Comparison of ENCODE assay signal across 9 cellular contexts in the genomic region with DNA sequence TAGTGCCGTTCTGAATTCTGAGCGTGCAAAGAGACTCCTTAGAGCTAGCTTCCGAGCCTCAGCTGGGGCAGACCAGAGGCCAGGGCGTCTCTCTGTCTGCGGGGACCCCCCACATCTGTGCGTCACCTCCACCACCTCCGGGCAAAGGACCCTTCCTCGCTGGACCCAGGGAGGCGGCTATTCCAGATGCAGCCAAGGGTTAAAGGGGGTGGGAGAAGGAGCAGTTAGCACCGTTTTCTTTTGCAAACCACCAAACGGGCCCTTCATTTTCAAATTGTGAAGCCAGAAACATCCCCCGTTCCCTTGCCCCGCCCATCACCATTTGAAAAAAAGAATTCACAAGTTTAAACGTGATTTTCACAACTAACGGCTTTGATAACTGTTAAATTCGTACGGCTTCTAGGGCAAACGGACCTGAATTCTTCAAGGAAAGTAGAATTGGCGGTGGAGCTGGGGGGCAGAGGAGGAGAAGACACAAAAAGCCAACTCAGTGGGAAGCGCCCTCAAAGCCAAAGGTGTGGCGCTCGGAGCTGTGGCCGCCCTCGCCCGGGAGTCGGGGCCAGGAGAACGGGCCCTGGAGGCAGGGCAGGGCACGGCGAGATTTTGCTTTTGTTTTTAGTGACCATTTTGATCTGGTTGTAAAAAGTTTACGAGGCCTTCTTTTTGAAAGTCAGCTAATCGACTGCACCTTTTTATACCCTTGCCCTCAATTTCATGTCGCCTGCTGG. TPM values are rescaled to one million over a fixed set of nuclear protein-coding genes. Genes with fewer than 3 reads are reported as not detected.
DNase-seq lines count a peak whose midpoint lies in the region; ATAC-seq and TF ChIP-seq lines count a peak whose summit lies in the region.
"Had no signal": no experiment of that assay in that cellular context is flagged by ENCODE, and none has a peak within 500 bp of the region (broad histone marks: within the 10 kb centered on the region; RNA-seq: fewer than 3 reads in every experiment).

No MANE protein-coding gene starts in this region.

- H3K9me3 ChIP-seq in heart right ventricle: no peaks in the 10 kb centered on the region

- H3K4me3 ChIP-seq in heart right ventricle: peak overlapping the region; percentile 4 to 64 (median 54)

- WGBS in heart right ventricle, 2 donors: 17 to 20% methylated on average over 32 of the region's 32 CpGs

- TF ChIP-seq CTCF in Calu3 (IDR thresholded peaks at IDR 0.05; ENCODE audit: unreplicated experiment): no peak
- TF ChIP-seq CTCF in activated B cell treated with CpG ODN at 0.5 μM for 24 hours (IDR thresholded peaks at IDR 0.05): no peak
- peak in 1 of 9 donors; percentile 8 for TF ChIP-seq CTCF in heart right ventricle (IDR thresholded peaks at IDR 0.05)
- TF ChIP-seq CTCF in progenitor cell of endocrine pancreas (IDR thresholded peaks at IDR 0.05; ENCODE audit: unreplicated experiment): no peak

- H3K4me1 Mint-ChIP-seq in Calu3 (ENCODE audit: low read depth, unreplicated experiment) (peaks cover 21% of the 10 kb centered on the region), activated B cell treated with CpG ODN at 0.5 μM for 24 hours (peaks cover 43% of the 10 kb centered on the region), progenitor cell of endocrine pancreas (ENCODE audit: low read depth) (peaks cover 25% of the 10 kb centered on the region)

- POLR2A ChIA-PET in activated B cell treated with CpG ODN at 0.5 μM for 24 hours (lab: Charles Lee): no interaction called here

- intact Hi-C loops in Calu3 (cut with micrococcal nuclease; ENCODE audit: unreplicated experiment) (no loop called here), activated B cell treated with CpG ODN at 0.5 μM for 24 hours (cut with micrococcal nuclease) (no loop called here), heart right ventricle (cut with DNase I) (loop anchor here in 9 of 10 donors (2.0 to 10.0 kb wide), 11 partner anchors 317 to 1214 kb away; partner anchors contain the start of gene FIP1L1 (in 1 of the 9))

- peaks cover 5 to 51% (median 40%) of the 10 kb centered on the region in 9 donors for H3K4me1 ChIP-seq in heart right ventricle

- ATAC-seq in activated B cell treated with CpG ODN at 0.5 μM for 24 hours (ENCODE audit: low read depth) (no peak), heart right ventricle (no peak), HG03439 (IDR thresholded peaks at IDR 0.05; ENCODE audit: unreplicated experiment) (no peak)

- no peaks in the 10 kb centered on the region for H3K36me3 Mint-ChIP-seq in Calu3 (ENCODE audit: insufficient read depth, unreplicated experiment)
- H3K36me3 Mint-ChIP-seq in activated B cell treated with CpG ODN at 0.5 μM for 24 hours (ENCODE audit: low read depth): no peaks in the 10 kb centered on the region
- no peaks in the 10 kb centered on the region for H3K36me3 Mint-ChIP-seq in progenitor cell of endocrine pancreas (ENCODE audit: insufficient read depth)

- H3K4me3 Mint-ChIP-seq in Calu3 (ENCODE audit: low read depth, unreplicated experiment): peak overlapping the region; percentile 12
- H3K4me3 Mint-ChIP-seq in activated B cell treated with CpG ODN at 0.5 μM for 24 hours: peak overlapping the region; percentile 76
- H3K4me3 Mint-ChIP-seq in progenitor cell of endocrine pancreas (ENCODE audit: low read depth): peak overlapping the region; percentile 68

- peak overlapping the region in 9 of 10 donors; percentile 29 to 79 (median 65) for H3K27ac ChIP-seq in heart right ventricle

- H3K9me3 Mint-ChIP-seq in Calu3 (ENCODE audit: low read depth, unreplicated experiment) (peaks cover 3% of the 10 kb centered on the region), activated B cell treated with CpG ODN at 0.5 μM for 24 hours (no peaks in the 10 kb centered on the region), progenitor cell of endocrine pancreas (ENCODE audit: low read depth) (no peaks in the 10 kb centered on the region)

- peaks cover 4 to 100% (median 88%) of the 10 kb centered on the region in 7 donors for H3K27me3 ChIP-seq in heart right ventricle

- CTCF ChIA-PET in Calu3 (lab: Charles Lee): no interaction called here
- CTCF ChIA-PET in activated B cell treated with CpG ODN at 0.5 μM for 24 hours (lab: Charles Lee): interaction anchor here (0.7 to 1.4 kb wide), 2 partner anchors 8 to 316 kb away, joined by 3 to 6 read pairs; no protein-coding TSS in a partner anchor

- no TSS peak for BruUV-seq in Calu3 (replicated peaks; lab: Mats Ljungman, UMichigan)

- no peak for DNase-seq in Calu3
- DNase-seq in activated B cell treated with CpG ODN at 0.5 μM for 24 hours: no peak
- peak in 1 of 2 donors; percentile 29 for DNase-seq in heart right ventricle
- DNase-seq in progenitor cell of endocrine pancreas (ENCODE audit: low spot score, unreplicated experiment): no peak
- no peak for DNase-seq in HK-2 (ENCODE audit: unreplicated experiment)
- DNase-seq in activated effector memory CD4-positive, alpha-beta T cell treated with anti-CD3 and anti-CD28 coated beads, Interleukin-2, amount 50 U/mL, for 16 hours: no peak
- DNase-seq in NCI-H1930 (lab: John Stamatoyannopoulos, UW): no peak
- DNase-seq: activated CD4-positive, CD25-positive, alpha-beta regulatory T cell had no signal

- H3K27me3 Mint-ChIP-seq in Calu3 (ENCODE audit: unreplicated experiment) (peaks cover 89% of the 10 kb centered on the region), activated B cell treated with CpG ODN at 0.5 μM for 24 hours (peaks cover 73% of the 10 kb centered on the region), progenitor cell of endocrine pancreas (peaks cover 82% of the 10 kb centered on the region)

- no peaks in the 10 kb centered on the region for H3K36me3 ChIP-seq in heart right ventricle

- H3K27ac Mint-ChIP-seq in Calu3 (ENCODE audit: unreplicated experiment): no peak overlapping the region
- H3K27ac Mint-ChIP-seq in activated B cell treated with CpG ODN at 0.5 μM for 24 hours: no peak overlapping the region
- H3K27ac Mint-ChIP-seq in progenitor cell of endocrine pancreas: no peak overlapping the region

RNA-seq across cellular contexts. Expression of gene PDGFRA, which starts 3.3 kb away (rescaled TPM):
- total RNA-seq in Calu3 (2022): not detected in 2 replicates
- total RNA-seq in activated B cell treated with CpG ODN at 0.5 μM for 24 hours: not detected in 2 replicates
- 10 to 100 TPM in 8 of 10 donors, 1 to 10 TPM in 2; 6.5 to 57.5 (median 14.7) TPM for total RNA-seq in heart right ventricle
- 10 to 100 TPM in 1 of 2 donors, 1 to 10 TPM in 1; 8.6 to 11.9 TPM for polyA plus RNA-seq in heart right ventricle
- 11.4 and 13.8 TPM in 2 replicates for total RNA-seq in progenitor cell of endocrine pancreas

Comparison
In these comparisons a context has a peak if more than half of its experiments do, and no peak if none do; other contexts are left out.
1. H3K4me3 Mint-ChIP-seq: peak in every context shown above with its lines; median percentile 76 in activated B cell treated with CpG ODN at 0.5 μM for 24 hours; 68 in progenitor cell of endocrine pancreas; 12 in Calu3.
2. intact Hi-C loops: an anchor here in heart right ventricle (2.0 to 10.0 kb wide); none called in Calu3 and activated B cell treated with CpG ODN at 0.5 μM for 24 hours.